Comparison of ENCODE assay signal across 8 cellular contexts in genomic region chr2:203583696-203584095, GRCh38. TPM values are rescaled to one million over a fixed set of nuclear protein-coding genes. Genes with fewer than 3 reads are reported as not detected.
A peak's percentile ranks its signal among the peaks of the same experiment; 100 is the strongest.
DNase-seq lines count a peak whose midpoint lies in the region; ATAC-seq, FAIRE-seq and TF ChIP-seq lines count a peak whose summit lies in the region.

No MANE protein-coding gene starts in this region.

- H3F3A ChIP-seq in OCI-LY1 (ENCODE audit: insufficient read depth, low read length): no peaks in the 10 kb centered on the region

- no peaks in the 10 kb centered on the region for H3K9me3 ChIP-seq in OCI-LY1 (ENCODE audit: low read length)

- H3K4me1 Mint-ChIP-seq in naive thymus-derived CD8-positive, alpha-beta T cell: peaks cover 0 to 17% (median 7%) of the 10 kb centered on the region in 4 donors

- peak; percentile 44 for DNase-seq in H54 (ENCODE audit: insufficient read length, low spot score)
- peak; percentile 40 to 68 for DNase-seq in foreskin keratinocyte
- DNase-seq in NCI-H524 (lab: John Stamatoyannopoulos, UW): no peak
- DNase-seq in naive thymus-derived CD8-positive, alpha-beta T cell: no peak
- DNase-seq in NCI-H82 (lab: John Stamatoyannopoulos, UW): no peak
- DNase-seq in activated CD4-positive, CD25-positive, alpha-beta regulatory T cell treated with anti-CD3 and anti-CD28 coated beads, Interleukin-2, amount 50 U/mL, for 72 hours: no peak

- H3K27me3 ChIP-seq in OCI-LY1 (ENCODE audit: insufficient read depth, low read length) (no peaks in the 10 kb centered on the region), foreskin keratinocyte (no peaks in the 10 kb centered on the region)

- H4K20me1 ChIP-seq in OCI-LY1 (ENCODE audit: insufficient read depth, low read length): no peaks in the 10 kb centered on the region

- no peak overlapping the region for H3K4me2 ChIP-seq in OCI-LY1 (ENCODE audit: low read length)

- ATAC-seq in GM18505 (IDR thresholded peaks at IDR 0.05; ENCODE audit: unreplicated experiment) (peak; percentile 58), foreskin keratinocyte (no peak)
- no peak for ATAC-seq in naive thymus-derived CD8-positive, alpha-beta T cell

- H3K9me2 ChIP-seq in OCI-LY1 (ENCODE audit: low read depth, low read length): no peaks in the 10 kb centered on the region

- peaks cover 0 to 2% (median 0%) of the 10 kb centered on the region in 5 donors for H3K27me3 Mint-ChIP-seq in naive thymus-derived CD8-positive, alpha-beta T cell

- peaks cover 32% of the 10 kb centered on the region for H3K4me1 ChIP-seq in OCI-LY1 (ENCODE audit: insufficient read depth, low read length, severe bottlenecking)
- peaks cover 25% of the 10 kb centered on the region for H3K4me1 ChIP-seq in foreskin keratinocyte

- no peaks in the 10 kb centered on the region for H3K79me2 ChIP-seq in OCI-LY1 (ENCODE audit: insufficient read depth, low read length)

- H3K27ac ChIP-seq in OCI-LY1 (ENCODE audit: low read depth, low read length, poor library complexity, severe bottlenecking) (peak overlapping the region; percentile 67), foreskin keratinocyte (no peak overlapping the region)

- no peaks in the 10 kb centered on the region for H3K36me3 ChIP-seq in OCI-LY1 (ENCODE audit: insufficient read depth, low read length)

- H3K4me3 ChIP-seq in OCI-LY1 (ENCODE audit: low read depth, low read length, poor library complexity, severe bottlenecking): no peak overlapping the region

- TF ChIP-seq CTCF in OCI-LY1 (IDR thresholded peaks at IDR 0.05; ENCODE audit: low read length) (no peak), foreskin keratinocyte (conservative IDR thresholded peaks at IDR 0.05) (no peak)

- no peaks in the 10 kb centered on the region for H3K36me3 Mint-ChIP-seq in naive thymus-derived CD8-positive, alpha-beta T cell

- no peak overlapping the region for H2AFZ ChIP-seq in OCI-LY1 (ENCODE audit: low read length)

- H3K9ac ChIP-seq in OCI-LY1 (ENCODE audit: low read length): no peak overlapping the region

- no peaks in the 10 kb centered on the region for H3K9me3 Mint-ChIP-seq in naive thymus-derived CD8-positive, alpha-beta T cell

- H3K4me3 Mint-ChIP-seq in naive thymus-derived CD8-positive, alpha-beta T cell: no peak overlapping the region

- peak overlapping the region in 1 of 10 donors; percentile 23 for H3K27ac Mint-ChIP-seq in naive thymus-derived CD8-positive, alpha-beta T cell

- FAIRE-seq in H54 (lab: Jason Lieb, UNC): peak; percentile 96

- TF ChIP-seq POLR2A in GM18505 (IDR thresholded peaks at IDR 0.05; ENCODE audit: borderline replicate concordance, extremely low read depth, insufficient read depth, insufficient read length) (no peak), H54 (IDR thresholded peaks at IDR 0.05; ENCODE audit: low read depth, low read length) (no peak)

- POLR2A ChIA-PET in naive thymus-derived CD8-positive, alpha-beta T cell (lab: Charles Lee): no interaction called here

RNA-seq across cellular contexts. Expression of gene RAPH1, which starts 48.6 kb away (rescaled TPM):
- total RNA-seq in foreskin keratinocyte: 9.9 and 12.3 TPM in 2 replicates
- 1.5 and 1.9 TPM in 2 replicates for polyA plus RNA-seq in foreskin keratinocyte
- 1 to 10 TPM; 1.7 to 2.1 TPM for total RNA-seq in naive thymus-derived CD8-positive, alpha-beta T cell
- under 1 TPM in 2 of 3 donors, not detected in 1; 0.31 to 0.39 TPM for polyA plus RNA-seq in naive thymus-derived CD8-positive, alpha-beta T cell

Comparison
In these comparisons a context has a peak if more than half of its experiments do, and no peak if none do; other contexts are left out.
1. DNase-seq: peak in H54 (single experiment) and foreskin keratinocyte (2 of 2); none in NCI-H524 (0 of 2), naive thymus-derived CD8-positive, alpha-beta T cell (0 of 10), NCI-H82 (single experiment) and activated CD4-positive, CD25-positive, alpha-beta regulatory T cell treated with anti-CD3 and anti-CD28 coated beads, Interleukin-2, amount 50 U/mL, for 72 hours (single experiment).